ENCODE assay signal across 9 cellular contexts in genomic region chr17:66192378-66192687, GRCh38. TPM values are rescaled to one million over a fixed set of nuclear protein-coding genes. Genes with fewer than 3 reads are reported as not detected.
DNase-seq lines count a peak whose midpoint lies in the region; ATAC-seq and TF ChIP-seq lines count a peak whose summit lies in the region.
"Had no signal": no experiment of that assay in that cellular context is flagged by ENCODE, and none has a peak within 500 bp of the region (broad histone marks: within the 10 kb centered on the region; RNA-seq: fewer than 3 reads in every experiment).

No MANE protein-coding gene starts in this region.

- H3K4me1 Mint-ChIP-seq in activated T-cell treated with anti-CD3 and anti-CD28 coated beads, Interleukin-2, amount 50 U/mL, for 72 hours (ENCODE audit: low read depth), result peaks cover 11% of the 10 kb centered on the region

- TF ChIP-seq CTCF in adrenal gland (IDR thresholded peaks at IDR 0.05) (no peak), liver (IDR thresholded peaks at IDR 0.05; ENCODE audit: low read depth, low read length, missing input control) (no peak), tibial artery (IDR thresholded peaks at IDR 0.05) (no peak)

- H3K9me3 ChIP-seq in adrenal gland (replicated peaks in 1 of 3), result no peaks in the 10 kb centered on the region
- no peaks in the 10 kb centered on the region for H3K9me3 ChIP-seq in liver (ENCODE audit: control insufficient read depth in 4 of 4, low read length in 3 of 4)
- H3K9me3 ChIP-seq in tibial artery, result no peaks in the 10 kb centered on the region

- H3K9me3 Mint-ChIP-seq in activated T-cell treated with anti-CD3 and anti-CD28 coated beads, Interleukin-2, amount 50 U/mL, for 72 hours, result no peaks in the 10 kb centered on the region

- ATAC-seq in activated T-cell treated with anti-CD3 and anti-CD28 coated beads, Interleukin-2, amount 50 U/mL, for 72 hours (replicated peaks in 1 of 2), result no peak
- ATAC-seq in HG03108 (IDR thresholded peaks at IDR 0.05; ENCODE audit: unreplicated experiment) (no peak), GM18909 (IDR thresholded peaks at IDR 0.05; ENCODE audit: poor library complexity, unreplicated experiment) (no peak), GM19455 (IDR thresholded peaks at IDR 0.05; ENCODE audit: unreplicated experiment) (no peak)

- no peaks in the 10 kb centered on the region for H3K27me3 Mint-ChIP-seq in activated T-cell treated with anti-CD3 and anti-CD28 coated beads, Interleukin-2, amount 50 U/mL, for 72 hours (ENCODE audit: low read depth)

- H3K27me3 ChIP-seq in adrenal gland, result no peaks in the 10 kb centered on the region
- H3K27me3 ChIP-seq in liver (ENCODE audit: control insufficient read depth in 4 of 4, insufficient read depth in 4 of 4, low read length in 3 of 4), result no peaks in the 10 kb centered on the region
- H3K27me3 ChIP-seq in tibial artery, result no peaks in the 10 kb centered on the region

- no peak for DNase-seq in activated T-cell treated with anti-CD3 and anti-CD28 coated beads, Interleukin-2, amount 50 U/mL, for 72 hours
- DNase-seq in activated T-cell treated with anti-CD3 and anti-CD28 coated beads for 4 hours, result no peak
- DNase-seq in adrenal gland, result no peak
- DNase-seq in tibial artery, result no peak

- no peaks in the 10 kb centered on the region for H3K36me3 Mint-ChIP-seq in activated T-cell treated with anti-CD3 and anti-CD28 coated beads, Interleukin-2, amount 50 U/mL, for 72 hours (ENCODE audit: insufficient read depth in 2 of 2)

- H3K36me3 ChIP-seq in adrenal gland (replicated peaks in 1 of 2), result no peaks in the 10 kb centered on the region
- H3K36me3 ChIP-seq in liver (ENCODE audit: control insufficient read depth in 4 of 4, insufficient read depth in 3 of 4, low read depth in 1 of 4, low read length in 3 of 4), result no peaks in the 10 kb centered on the region
- H3K36me3 ChIP-seq in tibial artery, result no peaks in the 10 kb centered on the region

- no peak for TF ChIP-seq POLR2A in adrenal gland (IDR thresholded peaks at IDR 0.05)

- peak overlapping the region in 2 of 5 donors; percentile 54 to 76 for H3K27ac ChIP-seq in adrenal gland
- peak overlapping the region in 1 of 2 donors; percentile 56 for H3K27ac ChIP-seq in liver (ENCODE audit: low read depth in 1 of 2, low read length in 2 of 2)
- H3K27ac ChIP-seq in tibial artery, result peak overlapping the region; percentile 70 to 79

- H3K4me3 ChIP-seq in adrenal gland (peak overlapping the region in 3 of 4 donors; percentile 11 to 80 (median 75)), liver (ENCODE audit: low read depth in 1 of 3, low read length in 3 of 3) (peak overlapping the region in 2 of 3 donors; percentile 50 to 86), tibial artery (peak overlapping the region; percentile 62 to 79)

- H3K4me3 Mint-ChIP-seq in activated T-cell treated with anti-CD3 and anti-CD28 coated beads, Interleukin-2, amount 50 U/mL, for 72 hours, result peak overlapping the region; percentile 86 to 88

- peak overlapping the region in 1 of 2 donors; percentile 72 for H3K9ac ChIP-seq in liver (ENCODE audit: low read depth in 1 of 2, low read length in 2 of 2)

- 2 to 5% (median 3%) methylated on average over 7 to 10 of the region's 10 CpGs for WGBS in adrenal gland, 4 donors
- 8% methylated on average over 10 of the region's 10 CpGs for WGBS in liver

- intact Hi-C loops in adrenal gland (cut with DNase I) (no loop called here), tibial artery (cut with DNase I; ENCODE audit: low total_unique reads) (no loop called here)

- TF ChIP-seq RAD21 in liver (IDR thresholded peaks at IDR 0.05), result no peak

- H3K27ac Mint-ChIP-seq in activated T-cell treated with anti-CD3 and anti-CD28 coated beads, Interleukin-2, amount 50 U/mL, for 72 hours, result peak overlapping the region; percentile 77

- H3K4me1 ChIP-seq in adrenal gland (replicated peaks in 1 of 2), result peaks cover 4 to 11% of the 10 kb centered on the region in 2 donors
- H3K4me1 ChIP-seq in liver (ENCODE audit: control insufficient read depth in 4 of 4, insufficient read depth in 4 of 4, low read length in 3 of 4), result peaks cover 0 to 12% (median 6%) of the 10 kb centered on the region in 4 donors
- peaks cover 0 to 34% (median 19%) of the 10 kb centered on the region in 4 donors for H3K4me1 ChIP-seq in tibial artery

TF ChIP-seq in liver, 16 proteins besides CTCF, POLR2A, EP300 and RAD21:
- no peak for TF ChIP-seq EGR1 (IDR thresholded peaks at IDR 0.05; ENCODE audit: low read depth in 2 of 2)
- no peak for TF ChIP-seq FOXA2 (IDR thresholded peaks at IDR 0.05)
- TF ChIP-seq SP1 (IDR thresholded peaks at IDR 0.05), result no peak
- TF ChIP-seq, protein P1, sequence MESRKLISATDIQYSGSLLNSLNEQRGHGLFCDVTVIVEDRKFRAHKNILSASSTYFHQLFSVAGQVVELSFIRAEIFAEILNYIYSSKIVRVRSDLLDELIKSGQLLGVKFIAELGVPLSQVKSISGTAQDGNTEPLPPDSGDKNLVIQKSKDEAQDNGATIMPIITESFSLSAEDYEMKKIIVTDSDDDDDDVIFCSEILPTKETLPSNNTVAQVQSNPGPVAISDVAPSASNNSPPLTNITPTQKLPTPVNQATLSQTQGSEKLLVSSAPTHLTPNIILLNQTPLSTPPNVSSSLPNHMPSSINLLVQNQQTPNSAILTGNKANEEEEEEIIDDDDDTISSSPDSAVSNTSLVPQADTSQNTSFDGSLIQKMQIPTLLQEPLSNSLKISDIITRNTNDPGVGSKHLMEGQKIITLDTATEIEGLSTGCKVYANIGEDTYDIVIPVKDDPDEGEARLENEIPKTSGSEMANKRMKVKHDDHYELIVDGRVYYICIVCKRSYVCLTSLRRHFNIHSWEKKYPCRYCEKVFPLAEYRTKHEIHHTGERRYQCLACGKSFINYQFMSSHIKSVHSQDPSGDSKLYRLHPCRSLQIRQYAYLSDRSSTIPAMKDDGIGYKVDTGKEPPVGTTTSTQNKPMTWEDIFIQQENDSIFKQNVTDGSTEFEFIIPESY (IDR thresholded peaks at IDR 0.05), result no peak
- TF ChIP-seq GABPA (IDR thresholded peaks at IDR 0.05 in 1 of 2, conservative IDR thresholded peaks at IDR 0.05 in 1 of 2), result no peak
- TF ChIP-seq RXRA (IDR thresholded peaks at IDR 0.05), result no peak

RNA-seq across cellular contexts. Expression of gene CEP112, which starts 0.4 kb away (rescaled TPM):
- total RNA-seq in activated T-cell treated with anti-CD3 and anti-CD28 coated beads, Interleukin-2, amount 50 U/mL, for 72 hours, result 1 to 10 TPM; 5.0 to 8.6 TPM
- total RNA-seq in adrenal gland, result 10 to 100 TPM in 2 of 8 donors, 1 to 10 TPM in 6; 4.2 to 24.1 (median 9.5) TPM
- 10 to 100 TPM in 2 of 3 donors, 1 to 10 TPM in 1; 6.4 to 13.5 (median 10.1) TPM for polyA plus RNA-seq in adrenal gland
- total RNA-seq in liver, result 1 to 10 TPM; 1.1 to 4.9 TPM
- 1 to 10 TPM; 1.1 to 1.6 TPM for polyA plus RNA-seq in liver

RNA-seq across cellular contexts. Expression of gene APOH, which starts 36.9 kb away (rescaled TPM):
- total RNA-seq in activated T-cell treated with anti-CD3 and anti-CD28 coated beads, Interleukin-2, amount 50 U/mL, for 72 hours, result not detected
- 1 to 10 TPM in 2 of 8 donors, not detected in 6; 1.5 to 1.7 TPM for total RNA-seq in adrenal gland
- 1 to 10 TPM in 1 of 3 donors, under 1 TPM in 1, not detected in 1; 0.32 to 1.6 TPM for polyA plus RNA-seq in adrenal gland
- 1,000 to 10,000 TPM; 2,858 to 5,938 TPM for total RNA-seq in liver
- polyA plus RNA-seq in liver, result 1,000 to 10,000 TPM; 5,745 to 7,307 TPM
- total RNA-seq: T-helper 1 cell treated with Interleukin-12 subunit alpha and Interleukin-12 subunit beta and Interleukin-4 antibody, amounts not matched to agents 30 ng/mL and 1 ng/mL, for 36 hours had no signal

Comparison
In these comparisons a context has a peak if more than half of its experiments do, and no peak if none do; other contexts are left out.
1. RNA of gene APOH, which starts 36.9 kb away (total RNA-seq): 2,858 to 5,938 TPM in liver; not detected in activated T-cell treated with anti-CD3 and anti-CD28 coated beads, Interleukin-2, amount 50 U/mL, for 72 hours and 1.5 to 1.7 TPM in adrenal gland; every median in the first group is over 1,000 times any median in the second.
2. Peak in every context shown above with its lines, with median percentiles within 50 percentile points of each other: H3K4me3 ChIP-seq.